In genomic region chr12:112936927-112937326, GRCh38 we compare ENCODE assay signal across 14 cellular contexts. TPM values are rescaled to one million over a fixed set of nuclear protein-coding genes. Genes with fewer than 3 reads are reported as not detected.
A peak's percentile ranks its signal among the peaks of the same experiment; 100 is the strongest.
DNase-seq lines count a peak whose midpoint lies in the region; ATAC-seq and TF ChIP-seq lines count a peak whose summit lies in the region.
"Had no signal": no experiment of that assay in that cellular context is flagged by ENCODE, and none has a peak within 500 bp of the region (broad histone marks: within the 10 kb centered on the region; RNA-seq: fewer than 3 reads in every experiment).

No MANE protein-coding gene starts in this region.

- H3K4me3 Mint-ChIP-seq in CD8-positive, alpha-beta T cell: peak overlapping the region; percentile 55
- H3K4me3 Mint-ChIP-seq in MCF 10A (ENCODE audit: unreplicated experiment): peak overlapping the region; percentile 79
- peak overlapping the region; percentile 26 to 96 (median 63) for H3K4me3 Mint-ChIP-seq in naive thymus-derived CD8-positive, alpha-beta T cell
- H3K4me3 Mint-ChIP-seq: stimulated activated naive CD8-positive, alpha-beta T cell treated with anti-CD3 and anti-CD28 coated beads, Interleukin-15, amount 100 ng/mL, for 72 hours had no signal

- H3K27ac Mint-ChIP-seq in CD8-positive, alpha-beta T cell: peak overlapping the region; percentile 21
- H3K27ac Mint-ChIP-seq in MCF 10A (ENCODE audit: low read depth, unreplicated experiment): peak overlapping the region; percentile 62
- peak overlapping the region; percentile 32 to 99 (median 86) for H3K27ac Mint-ChIP-seq in naive thymus-derived CD8-positive, alpha-beta T cell

- peaks cover 20% of the 10 kb centered on the region for H3K4me1 ChIP-seq in CD8-positive, alpha-beta T cell (ENCODE audit: insufficient read depth, low read length)

- ATAC-seq in CD8-positive, alpha-beta T cell: no peak
- ATAC-seq in naive thymus-derived CD8-positive, alpha-beta T cell: no peak
- ATAC-seq in HG03460 (IDR thresholded peaks at IDR 0.05; ENCODE audit: unreplicated experiment) (no peak), GM21619 (IDR thresholded peaks at IDR 0.05; ENCODE audit: unreplicated experiment) (no peak), HG02852 (IDR thresholded peaks at IDR 0.05; ENCODE audit: unreplicated experiment) (no peak)
- ATAC-seq: stimulated activated naive CD8-positive, alpha-beta T cell treated with anti-CD3 and anti-CD28 coated beads, Interleukin-15, amount 100 ng/mL, for 72 hours had no signal

- no peaks in the 10 kb centered on the region for H3K27me3 Mint-ChIP-seq in CD8-positive, alpha-beta T cell (ENCODE audit: low read depth)
- H3K27me3 Mint-ChIP-seq in MCF 10A (ENCODE audit: insufficient read depth, unreplicated experiment): no peaks in the 10 kb centered on the region
- no peaks in the 10 kb centered on the region for H3K27me3 Mint-ChIP-seq in naive thymus-derived CD8-positive, alpha-beta T cell
- H3K27me3 Mint-ChIP-seq: stimulated activated naive CD8-positive, alpha-beta T cell treated with anti-CD3 and anti-CD28 coated beads, Interleukin-15, amount 100 ng/mL, for 72 hours had no signal

- H3K9me3 Mint-ChIP-seq in CD8-positive, alpha-beta T cell: peaks cover 2% of the 10 kb centered on the region
- no peaks in the 10 kb centered on the region for H3K9me3 Mint-ChIP-seq in MCF 10A (ENCODE audit: unreplicated experiment)
- peaks cover 0 to 2% (median 0%) of the 10 kb centered on the region in 9 donors for H3K9me3 Mint-ChIP-seq in naive thymus-derived CD8-positive, alpha-beta T cell
- H3K9me3 Mint-ChIP-seq: activated naive CD4-positive, alpha-beta T cell treated with anti-CD3 and anti-CD28 coated beads, Interleukin-2, amount 50 U/mL, for 72 hours; stimulated activated naive CD8-positive, alpha-beta T cell treated with anti-CD3 and anti-CD28 coated beads, Interleukin-15, amount 100 ng/mL, for 72 hours had no signal

- H3K4me3 ChIP-seq in CD8-positive, alpha-beta T cell (ENCODE audit: low read depth, low read length): no peak overlapping the region
- H3K4me3 ChIP-seq: lung had no signal

- no TSS peak for BruUV-seq in MCF 10A (replicated peaks; lab: Mats Ljungman, UMichigan)

- peaks cover 30% of the 10 kb centered on the region for H3K4me1 Mint-ChIP-seq in CD8-positive, alpha-beta T cell (ENCODE audit: low read depth)
- H3K4me1 Mint-ChIP-seq in MCF 10A (ENCODE audit: insufficient read depth, unreplicated experiment): peaks cover 33% of the 10 kb centered on the region
- peaks cover 12 to 37% (median 34%) of the 10 kb centered on the region in 4 donors for H3K4me1 Mint-ChIP-seq in naive thymus-derived CD8-positive, alpha-beta T cell

- intact Hi-C loops in CD8-positive, alpha-beta T cell (cut with DNase I, micrococcal nuclease): loop anchor here in 1 of 2 experiments (5.0 kb wide), 2 partner anchors 35 to 60 kb away; no protein-coding TSS in a partner anchor
- intact Hi-C loops in MCF 10A (cut with micrococcal nuclease): loop anchor here (1.0 to 5.0 kb wide), 2 partner anchors 21 to 35 kb away; no protein-coding TSS in a partner anchor

- no peak for DNase-seq in CD8-positive, alpha-beta T cell
- peak; percentile 55 for DNase-seq in M059J (ENCODE audit: low read depth)
- peak; percentile 87 for DNase-seq in MCF 10A (ENCODE audit: unreplicated experiment)
- DNase-seq in naive thymus-derived CD8-positive, alpha-beta T cell: no peak
- DNase-seq: NCI-H524 treated with DMSO at 0.1 percent for 48 hours; SHP77; stimulated activated CD4-positive, alpha-beta T cell treated with anti-CD3 and anti-CD28 coated beads, Interleukin-2, amount 100 ng/mL, for 24 hours; stimulated activated naive CD8-positive, alpha-beta T cell treated with anti-CD3 and anti-CD28 coated beads, Interleukin-15, amount 100 ng/mL, for 72 hours had no signal

- POLR2A ChIA-PET in CD8-positive, alpha-beta T cell (lab: Charles Lee): interaction anchor here (1.6 to 3.1 kb wide), 2 partner anchors 30 to 41 kb away, joined by 6 to 33 read pairs; partner anchors contain the start of genes OAS1 and OAS2
- POLR2A ChIA-PET in MCF 10A (lab: Yijun Ruan, JAX): interaction anchor here (0.7 to 3.6 kb wide), 7 partner anchors 13 to 1095 kb away, joined by 3 to 74 read pairs (median 4); partner anchors contain the start of genes DDX54, OAS1 and RITA1
- POLR2A ChIA-PET in naive thymus-derived CD8-positive, alpha-beta T cell (lab: Charles Lee): interaction anchor here (2.2 kb wide), 1 partner anchor 42 kb away, joined by 19 read pairs; the partner anchor contains the start of gene OAS2

- H3K9me3 ChIP-seq in CD8-positive, alpha-beta T cell (ENCODE audit: low read length): no peaks in the 10 kb centered on the region

- peaks cover 6% of the 10 kb centered on the region for H3K36me3 Mint-ChIP-seq in CD8-positive, alpha-beta T cell
- H3K36me3 Mint-ChIP-seq in MCF 10A (ENCODE audit: insufficient read depth, unreplicated experiment): peaks cover 6% of the 10 kb centered on the region
- H3K36me3 Mint-ChIP-seq in naive thymus-derived CD8-positive, alpha-beta T cell: peaks cover 0 to under 1% (median 0%) of the 10 kb centered on the region in 3 donors

- H3K27me3 ChIP-seq in CD8-positive, alpha-beta T cell (ENCODE audit: insufficient read depth, low read length): no peaks in the 10 kb centered on the region

- H3K36me3 ChIP-seq in CD8-positive, alpha-beta T cell (ENCODE audit: insufficient read depth, low read length): peaks cover 1% of the 10 kb centered on the region

- no peak overlapping the region for H3K27ac ChIP-seq in CD8-positive, alpha-beta T cell (ENCODE audit: low read depth, low read length)

- TF ChIP-seq CTCF in CD8-positive, alpha-beta T cell (IDR thresholded peaks at IDR 0.05): no peak
- no peak for TF ChIP-seq CTCF in MCF 10A (IDR thresholded peaks at IDR 0.05; ENCODE audit: unreplicated experiment)

- CTCF ChIA-PET in CD8-positive, alpha-beta T cell (lab: Charles Lee): interaction anchor here (1.0 to 1.7 kb wide), 3 partner anchors 8 to 112 kb away, joined by 3 to 5 read pairs (median 5); no protein-coding TSS in a partner anchor
- CTCF ChIA-PET in MCF 10A (lab: Yijun Ruan, JAX): interaction anchor here (0.6 to 1.8 kb wide), 6 partner anchors 20 to 1023 kb away, joined by 3 to 7 read pairs (median 6); partner anchors contain the start of gene OAS1

RNA-seq across cellular contexts. Expression of gene OAS3, which starts 1.3 kb away (rescaled TPM):
- 1 to 10 TPM; 7.7 to 8.2 TPM for total RNA-seq in CD8-positive, alpha-beta T cell
- 238 and 375 TPM in 2 replicates for total RNA-seq in M059J (2014; rRNA removed; shearing (Covaris generic))
- 5.7 and 6.5 TPM in 2 replicates for total RNA-seq in MCF 10A (2022)
- total RNA-seq in naive thymus-derived CD8-positive, alpha-beta T cell: 10 to 100 TPM; 13.6 to 16.8 TPM
- 10 to 100 TPM in 2 of 3 donors, 1 to 10 TPM in 1; 9.1 to 21.3 (median 16.8) TPM for polyA plus RNA-seq in naive thymus-derived CD8-positive, alpha-beta T cell

RNA-seq across cellular contexts. Expression of gene OAS1, which starts 30.2 kb away (rescaled TPM):
- 1 to 10 TPM; 1.1 to 1.7 TPM for total RNA-seq in CD8-positive, alpha-beta T cell
- 490 and 506 TPM in 2 replicates for total RNA-seq in M059J (2014; rRNA removed; shearing (Covaris generic))
- 1.3 and 1.5 TPM in 2 replicates for total RNA-seq in MCF 10A (2022)
- total RNA-seq in naive thymus-derived CD8-positive, alpha-beta T cell: 1 to 10 TPM; 3.2 to 4.0 TPM
- polyA plus RNA-seq in naive thymus-derived CD8-positive, alpha-beta T cell: 10 to 100 TPM in 1 of 3 donors, 1 to 10 TPM in 2; 5.7 to 22.9 (median 9.0) TPM

RNA-seq across cellular contexts. Expression of gene OAS2, which starts 41.4 kb away (rescaled TPM):
- total RNA-seq in CD8-positive, alpha-beta T cell: 10 to 100 TPM in 1 of 2 experiments, 1 to 10 TPM in 1; 9.2 to 10.7 TPM
- total RNA-seq in M059J (2014; rRNA removed; shearing (Covaris generic)): 275 and 362 TPM in 2 replicates
- total RNA-seq in MCF 10A (2022): 0.33 and 0.71 TPM in 2 replicates
- total RNA-seq in naive thymus-derived CD8-positive, alpha-beta T cell: 10 to 100 TPM; 40.9 to 42.8 TPM
- 10 to 100 TPM; 25.6 to 47.9 (median 25.8) TPM for polyA plus RNA-seq in naive thymus-derived CD8-positive, alpha-beta T cell
- total RNA-seq: osteocyte had no signal

Comparison
In these comparisons a context has a peak if more than half of its experiments do, and no peak if none do; other contexts are left out.
1. DNase-seq: peak in M059J (single experiment) and MCF 10A (single experiment); none in CD8-positive, alpha-beta T cell (0 of 7) and naive thymus-derived CD8-positive, alpha-beta T cell (0 of 10).
2. H3K27ac Mint-ChIP-seq: peak in every context shown above with its lines; median percentile 86 in naive thymus-derived CD8-positive, alpha-beta T cell; 62 in MCF 10A; 21 in CD8-positive, alpha-beta T cell.
3. RNA of gene OAS3, which starts 1.3 kb away (total RNA-seq): 238 to 375 TPM in M059J; 13.6 to 16.8 TPM in naive thymus-derived CD8-positive, alpha-beta T cell, 7.7 to 8.2 TPM in CD8-positive, alpha-beta T cell and 5.7 to 6.5 TPM in MCF 10A; every median in the first group is over 10 times any median in the second.
4. RNA of gene OAS1, which starts 30.2 kb away (total RNA-seq): 490 to 506 TPM in M059J; 3.2 to 4.0 TPM in naive thymus-derived CD8-positive, alpha-beta T cell, 1.1 to 1.7 TPM in CD8-positive, alpha-beta T cell and 1.3 to 1.5 TPM in MCF 10A; every median in the first group is over 10 times any median in the second.
5. Peak in every context shown above with its lines, with median percentiles within 50 percentile points of each other: H3K4me3 Mint-ChIP-seq.